ENCODE assay signal across 9 cellular contexts in the genomic region with DNA sequence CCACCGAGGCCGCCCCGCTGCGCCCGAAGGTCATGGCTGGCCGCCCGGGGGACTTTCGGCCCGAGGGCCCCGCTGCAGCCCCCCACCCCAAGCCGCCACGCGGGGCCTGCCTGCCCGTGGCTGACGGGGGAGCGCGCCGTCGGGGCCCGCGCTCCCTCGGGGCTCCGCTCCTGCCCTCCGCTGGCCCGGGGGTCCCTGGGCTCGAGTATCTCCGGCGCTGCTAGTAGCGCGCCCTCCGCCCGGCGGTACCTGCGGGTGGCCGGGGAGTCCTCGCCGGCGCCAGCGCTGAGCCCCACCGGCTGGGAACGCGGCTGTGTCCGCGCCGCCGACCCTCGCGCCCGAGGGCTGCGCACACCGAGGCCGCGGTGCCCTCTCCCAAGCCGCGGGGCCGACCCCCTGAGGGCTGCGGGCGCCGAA. TPM values are rescaled to one million over a fixed set of nuclear protein-coding genes. Genes with fewer than 3 reads are reported as not detected.
DNase-seq lines count a peak whose midpoint lies in the region; ATAC-seq and TF ChIP-seq lines count a peak whose summit lies in the region.
"Had no signal": no experiment of that assay in that cellular context is flagged by ENCODE, and none has a peak within 500 bp of the region (broad histone marks: within the 10 kb centered on the region; RNA-seq: fewer than 3 reads in every experiment).

No MANE protein-coding gene starts in this region.

- H3K9me3 ChIP-seq in neuronal stem cell (replicated peaks in 1 of 2; ENCODE audit: control insufficient read depth in 2 of 2, insufficient read depth in 1 of 2, low read depth in 1 of 2, low read length in 2 of 2), result peaks cover 0 to 6% of the 10 kb centered on the region in 2 donors

- in situ Hi-C loops in brain microvascular endothelial cell (cut with HindIII; ENCODE audit: low pct_ligation_motif_present, low sequenced_read_pairs), result no loop called here

- no CpG with 5 or more reads among the region's 59 CpGs for WGBS in neuronal stem cell (ENCODE audit: extremely low coverage in 2 of 2, insufficient read length in 2 of 2, insufficient replicate concordance in 1 of 2), 2 donors

- H2BK15ac ChIP-seq in neuronal stem cell (ENCODE audit: low read length), result peak overlapping the region; percentile 75

- no peaks in the 10 kb centered on the region for H3K36me3 ChIP-seq in brain microvascular endothelial cell (replicated peaks)
- no peaks in the 10 kb centered on the region for H3K36me3 ChIP-seq in neuronal stem cell (replicated peaks in 1 of 2; ENCODE audit: control insufficient read depth in 2 of 2, insufficient read depth in 2 of 2, low read length in 2 of 2)

- no peak overlapping the region for H4K8ac ChIP-seq in neuronal stem cell (ENCODE audit: low read depth, low read length)

- peak overlapping the region; percentile 47 for H2BK120ac ChIP-seq in neuronal stem cell (ENCODE audit: low read depth, low read length)

- no peak overlapping the region for H3K4ac ChIP-seq in neuronal stem cell (ENCODE audit: low read length)

- TF ChIP-seq CTCF in brain microvascular endothelial cell (IDR thresholded peaks at IDR 0.05; ENCODE audit: low read depth, low read length, missing control alignments) (no peak), endothelial cell (IDR thresholded peaks at IDR 0.05; ENCODE audit: unreplicated experiment) (no peak)

- H3K27me3 Mint-ChIP-seq in endothelial cell (ENCODE audit: unreplicated experiment), result peaks cover 12% of the 10 kb centered on the region

- H2BK5ac ChIP-seq in neuronal stem cell (ENCODE audit: low read length), result no peak overlapping the region

- peak overlapping the region; percentile 98 for H3K4me2 ChIP-seq in neuronal stem cell (ENCODE audit: insufficient read depth, low read length, poor library complexity, severe bottlenecking)

- H2BK12ac ChIP-seq in neuronal stem cell (ENCODE audit: low read length), result no peak overlapping the region

- H3K14ac ChIP-seq in neuronal stem cell (ENCODE audit: low read length), result no peak overlapping the region

- DNase-seq in brain microvascular endothelial cell (no peak), neuronal stem cell (ENCODE audit: low spot score) (no peak), endothelial cell (ENCODE audit: low spot score) (no peak), middle frontal gyrus (ENCODE audit: extremely low spot score, low spot score) (no peak), DMS153 treated with DMSO at 0.1 percent for 48 hours (lab: John Stamatoyannopoulos, UW; ENCODE audit: unreplicated experiment) (no peak), RKO (ENCODE audit: low spot score) (no peak)

- peak overlapping the region; percentile 90 for H2AFZ ChIP-seq in neuronal stem cell (ENCODE audit: low read length)

- H3K18ac ChIP-seq in neuronal stem cell (ENCODE audit: low read length), result peak overlapping the region; percentile 93

- peak overlapping the region; percentile 20 for H3K23ac ChIP-seq in neuronal stem cell (ENCODE audit: low read depth, low read length, poor library complexity)

- no peak overlapping the region for H4K91ac ChIP-seq in neuronal stem cell (ENCODE audit: low read depth, low read length, poor library complexity)

- H3K4me3 ChIP-seq in GM08714 (ENCODE audit: low read length) (peak overlapping the region; percentile 63; the same call in 1 of the 2 replicates), brain microvascular endothelial cell (ENCODE audit: low read depth, low read length) (peak overlapping the region; percentile 56), neuronal stem cell (ENCODE audit: low read length in 2 of 2) (peak overlapping the region; percentile 47 to 83)

- H3K9me3 Mint-ChIP-seq in endothelial cell (ENCODE audit: unreplicated experiment), result no peaks in the 10 kb centered on the region

- H3K36me3 Mint-ChIP-seq in endothelial cell (ENCODE audit: low read depth, unreplicated experiment), result peaks cover 4% of the 10 kb centered on the region

- H3K27ac Mint-ChIP-seq in endothelial cell (ENCODE audit: unreplicated experiment), result no peak overlapping the region

- H2AK5ac ChIP-seq in neuronal stem cell (ENCODE audit: low read depth, low read length), result peak overlapping the region; percentile 28

- H3K27ac ChIP-seq in brain microvascular endothelial cell (no peak overlapping the region), neuronal stem cell (replicated peaks; ENCODE audit: low read length) (no peak overlapping the region)

- H3K9ac ChIP-seq in neuronal stem cell (ENCODE audit: low read depth, low read length, poor library complexity), result peak overlapping the region; percentile 60

- peak; percentile 24 for ATAC-seq in HG02884 (IDR thresholded peaks at IDR 0.05; ENCODE audit: unreplicated experiment)

- no peak overlapping the region for H3K4me3 Mint-ChIP-seq in endothelial cell (ENCODE audit: unreplicated experiment)

- peaks cover 9% of the 10 kb centered on the region for H3K4me1 Mint-ChIP-seq in endothelial cell (ENCODE audit: unreplicated experiment)

- peaks cover 0 to 4% of the 10 kb centered on the region in 2 donors for H3K4me1 ChIP-seq in neuronal stem cell (ENCODE audit: control insufficient read depth in 2 of 2, insufficient read depth in 1 of 2, low read depth in 1 of 2, low read length in 2 of 2)

- H3K27me3 ChIP-seq in brain microvascular endothelial cell (replicated peaks), result peaks cover 19% of the 10 kb centered on the region
- peaks cover 14 to 74% (median 31%) of the 10 kb centered on the region in 3 experiments for H3K27me3 ChIP-seq in neuronal stem cell (ENCODE audit: control insufficient read depth in 3 of 3, insufficient read depth in 3 of 3, low read depth in 1 of 3, low read length in 3 of 3)

- peaks cover 4% of the 10 kb centered on the region for H3K79me1 ChIP-seq in neuronal stem cell (ENCODE audit: low read depth, low read length)

RNA-seq across cellular contexts. Expression of a gene that starts 0.3 kb away (rescaled TPM):
- polyA plus RNA-seq in neuronal stem cell (2013, experiment 1 of 2), result 0.17 TPM
- 0.17 TPM for polyA plus RNA-seq in neuronal stem cell (2013, experiment 2 of 2)
- 0.13 TPM for total RNA-seq in endothelial cell (ENCODE audit: unreplicated experiment)
- total RNA-seq: LHCN-M2 had no signal
